In the genomic region with DNA sequence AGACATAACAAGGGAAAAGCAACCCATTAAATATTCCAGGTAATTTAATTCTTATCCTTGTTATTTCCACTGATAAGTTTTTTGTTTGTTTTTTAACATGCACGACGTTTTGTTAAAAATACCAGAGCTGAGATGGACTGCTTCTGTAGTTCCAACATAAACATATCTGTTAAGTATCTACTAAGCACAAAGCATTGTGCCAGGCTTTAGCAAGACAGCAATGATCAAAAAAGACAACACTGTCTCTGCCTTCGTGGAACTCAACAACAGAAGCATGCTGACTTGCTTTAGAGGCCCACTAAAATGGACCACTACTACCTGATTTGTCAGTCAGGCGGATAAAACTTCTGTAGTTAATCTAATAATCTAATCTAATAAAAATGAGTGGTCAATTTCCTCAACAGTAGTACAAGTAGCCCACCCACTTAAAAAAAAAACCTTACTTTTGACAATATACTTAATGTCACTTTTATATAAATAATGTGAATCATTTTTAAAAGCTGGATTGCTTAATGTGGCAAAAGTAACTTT, we compare ENCODE assay signal across 11 cellular contexts. TPM values are rescaled to one million over a fixed set of nuclear protein-coding genes. Genes with fewer than 3 reads are reported as not detected.
DNase-seq lines count a peak whose midpoint lies in the region; ATAC-seq and TF ChIP-seq lines count a peak whose summit lies in the region.
"Had no signal": no experiment of that assay in that cellular context is flagged by ENCODE, and none has a peak within 500 bp of the region (broad histone marks: within the 10 kb centered on the region; RNA-seq: fewer than 3 reads in every experiment).

No MANE protein-coding gene starts in this region.

- H3K27me3 ChIP-seq in foreskin keratinocyte = no peaks in the 10 kb centered on the region
- H3K27me3 ChIP-seq: upper lobe of left lung had no signal

- peak overlapping the region; percentile 71 for H3K27ac ChIP-seq in foreskin keratinocyte
- H3K27ac ChIP-seq in substantia nigra (ENCODE audit: low read depth, low read length, poor library complexity, severe bottlenecking) = no peak overlapping the region

- peaks cover 49% of the 10 kb centered on the region for H3K4me1 ChIP-seq in foreskin keratinocyte

- H3K4me3 Mint-ChIP-seq in activated CD4-positive, alpha-beta T cell treated with anti-CD3 and anti-CD28 coated beads, Interleukin-2, amount 10 ng/mL, durations not matched to agents 7 days and 5 days = peak overlapping the region; percentile 20
- peak overlapping the region; percentile 92 for H3K4me3 Mint-ChIP-seq in T-helper 17 cell
- H3K4me3 Mint-ChIP-seq in stimulated activated naive B cell treated with anti-CD40 and anti-IgM and Interleukin-4, amounts not matched to agents 10 μg/mL and 1 μg/mL and 100 μg/mL, for 72 hours = peak overlapping the region; percentile 10 to 44

- H3K36me3 Mint-ChIP-seq in activated CD4-positive, alpha-beta T cell treated with anti-CD3 and anti-CD28 coated beads, Interleukin-2, amount 10 ng/mL, durations not matched to agents 7 days and 5 days (ENCODE audit: low read depth) = peaks cover 14% of the 10 kb centered on the region
- H3K36me3 Mint-ChIP-seq in T-helper 17 cell (ENCODE audit: low read depth) = no peaks in the 10 kb centered on the region
- peaks cover 6 to 9% of the 10 kb centered on the region in 2 donors for H3K36me3 Mint-ChIP-seq in stimulated activated naive B cell treated with anti-CD40 and anti-IgM and Interleukin-4, amounts not matched to agents 10 μg/mL and 1 μg/mL and 100 μg/mL, for 72 hours

- no peaks in the 10 kb centered on the region for H3K9me3 Mint-ChIP-seq in activated CD4-positive, alpha-beta T cell treated with anti-CD3 and anti-CD28 coated beads, Interleukin-2, amount 10 ng/mL, durations not matched to agents 7 days and 5 days
- no peaks in the 10 kb centered on the region for H3K9me3 Mint-ChIP-seq in stimulated activated naive B cell treated with anti-CD40 and anti-IgM and Interleukin-4, amounts not matched to agents 10 μg/mL and 1 μg/mL and 100 μg/mL, for 72 hours

- POLR2A ChIA-PET in activated CD4-positive, alpha-beta T cell treated with anti-CD3 and anti-CD28 coated beads, Interleukin-2, amount 10 ng/mL, durations not matched to agents 7 days and 5 days (lab: Charles Lee) = no interaction called here

- peaks cover 72% of the 10 kb centered on the region for H3K4me1 Mint-ChIP-seq in activated CD4-positive, alpha-beta T cell treated with anti-CD3 and anti-CD28 coated beads, Interleukin-2, amount 10 ng/mL, durations not matched to agents 7 days and 5 days
- peaks cover 49% of the 10 kb centered on the region for H3K4me1 Mint-ChIP-seq in T-helper 17 cell
- peaks cover 26 to 84% of the 10 kb centered on the region in 2 donors for H3K4me1 Mint-ChIP-seq in stimulated activated naive B cell treated with anti-CD40 and anti-IgM and Interleukin-4, amounts not matched to agents 10 μg/mL and 1 μg/mL and 100 μg/mL, for 72 hours

- no peak for TF ChIP-seq CTCF in foreskin keratinocyte (conservative IDR thresholded peaks at IDR 0.05)

- H3K9me3 ChIP-seq in T-helper 17 cell (ENCODE audit: control insufficient read depth, low read length, poor library complexity, severe bottlenecking) = no peaks in the 10 kb centered on the region
- H3K9me3 ChIP-seq: upper lobe of left lung had no signal

- no peak overlapping the region for H3K27ac Mint-ChIP-seq in activated CD4-positive, alpha-beta T cell treated with anti-CD3 and anti-CD28 coated beads, Interleukin-2, amount 10 ng/mL, durations not matched to agents 7 days and 5 days
- peak overlapping the region; percentile 88 for H3K27ac Mint-ChIP-seq in T-helper 17 cell
- no peak overlapping the region for H3K27ac Mint-ChIP-seq in stimulated activated naive B cell treated with anti-CD40 and anti-IgM and Interleukin-4, amounts not matched to agents 10 μg/mL and 1 μg/mL and 100 μg/mL, for 72 hours

- no peak for ATAC-seq in T-helper 17 cell
- no peak for ATAC-seq in foreskin keratinocyte
- ATAC-seq in stimulated activated naive B cell treated with anti-CD40 and anti-IgM and Interleukin-4, amounts not matched to agents 10 μg/mL and 1 μg/mL and 100 μg/mL, for 72 hours (replicated peaks) = no peak

- H3K27me3 Mint-ChIP-seq in activated CD4-positive, alpha-beta T cell treated with anti-CD3 and anti-CD28 coated beads, Interleukin-2, amount 10 ng/mL, durations not matched to agents 7 days and 5 days = no peaks in the 10 kb centered on the region
- H3K27me3 Mint-ChIP-seq in T-helper 17 cell = no peaks in the 10 kb centered on the region
- H3K27me3 Mint-ChIP-seq in stimulated activated naive B cell treated with anti-CD40 and anti-IgM and Interleukin-4, amounts not matched to agents 10 μg/mL and 1 μg/mL and 100 μg/mL, for 72 hours = no peaks in the 10 kb centered on the region

- no peak for DNase-seq in activated CD4-positive, alpha-beta T cell treated with anti-CD3 and anti-CD28 coated beads, Interleukin-2, amount 10 ng/mL, durations not matched to agents 7 days and 5 days
- no peak for DNase-seq in activated CD4-positive, alpha-beta T cell treated with anti-CD3 and anti-CD28 coated beads for 1 hour
- DNase-seq in T-helper 17 cell (no peak), foreskin keratinocyte (no peak), substantia nigra (lab: John Stamatoyannopoulos, UW) (no peak), cerebellum (ENCODE audit: low spot score) (no peak)
- DNase-seq in stimulated activated naive B cell treated with anti-CD40 and anti-IgM and Interleukin-4, amounts not matched to agents 10 μg/mL and 1 μg/mL and 100 μg/mL, for 72 hours = no peak
- no peak for DNase-seq in activated CD8-positive, alpha-beta memory T cell treated with anti-CD3 and anti-CD28 coated beads, Interleukin-2, amount 50 U/mL, for 48 hours
- DNase-seq: hypothalamus, NCI-H2081, upper lobe of left lung had no signal

- CTCF ChIA-PET in activated CD4-positive, alpha-beta T cell treated with anti-CD3 and anti-CD28 coated beads, Interleukin-2, amount 10 ng/mL, durations not matched to agents 7 days and 5 days (lab: Charles Lee) = interaction anchor here (0.6 to 3.7 kb wide), 3 partner anchors 13 to 249 kb away, joined by 3 to 12 read pairs (median 3); no protein-coding TSS in a partner anchor

RNA-seq across cellular contexts. Expression of a gene that starts 3.1 kb away (rescaled TPM):
- total RNA-seq in activated CD4-positive, alpha-beta T cell treated with anti-CD3 and anti-CD28 coated beads, Interleukin-2, amount 10 ng/mL, durations not matched to agents 7 days and 5 days = 10 to 100 TPM; 65.8 to 66.6 TPM
- total RNA-seq in T-helper 17 cell (10 to 100 TPM; 42.1 to 49.8 TPM), foreskin keratinocyte (45.1 and 46.3 TPM in 2 replicates), cerebellum (48.6 TPM)
- 24.9 and 29.1 TPM in 2 replicates for polyA plus RNA-seq in foreskin keratinocyte

Comparison
In these comparisons a context has a peak if more than half of its experiments do, and no peak if none do; other contexts are left out.
1. H3K4me3 Mint-ChIP-seq: peak in every context shown above with its lines; median percentile 92 in T-helper 17 cell; 27 in stimulated activated naive B cell treated with anti-CD40 and anti-IgM and Interleukin-4, amounts not matched to agents 10 μg/mL and 1 μg/mL and 100 μg/mL, for 72 hours; 20 in activated CD4-positive, alpha-beta T cell treated with anti-CD3 and anti-CD28 coated beads, Interleukin-2, amount 10 ng/mL, durations not matched to agents 7 days and 5 days.